ENCODE assay signal across 25 cellular contexts in the genomic region with DNA sequence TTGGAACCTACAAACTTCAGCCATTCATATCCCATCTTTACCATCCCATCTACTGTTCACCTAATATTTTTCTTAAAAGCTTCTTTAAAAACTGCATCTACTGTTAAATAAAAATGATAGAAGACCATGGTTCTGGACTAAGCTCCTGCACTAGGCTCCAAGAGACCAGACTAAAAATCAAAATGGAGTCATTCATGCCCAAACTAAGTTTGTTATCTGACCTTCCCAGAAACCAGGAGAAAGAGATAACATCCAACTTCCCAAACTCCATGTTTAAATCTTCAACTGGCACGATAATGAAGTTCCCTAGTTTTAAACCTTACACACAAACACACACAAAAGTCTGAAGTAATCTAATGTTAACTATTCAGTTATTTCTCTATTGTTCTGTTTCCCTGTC.
"Had no signal": no experiment of that assay in that cellular context is flagged by ENCODE, and none has a peak within 500 bp of the region (broad histone marks: within the 10 kb centered on the region; RNA-seq: fewer than 3 reads in every experiment).

No MANE protein-coding gene starts in this region.

- H3K9me3 Mint-ChIP-seq: naive thymus-derived CD8-positive, alpha-beta T cell; nephron progenitor cell; stimulated activated naive B cell treated with anti-CD40 and anti-IgM and Interleukin-4, amounts not matched to agents 10 μg/mL and 1 μg/mL and 100 μg/mL, for 72 hours; stimulated activated naive CD8-positive, alpha-beta T cell treated with anti-CD3 and anti-CD28 coated beads, Interleukin-15, Interleukin-2, amounts not matched to agents 100 ng/mL and 50 ng/mL, for 24 hours had no signal

- DNase-seq: effector CD8-positive, alpha-beta T cell; foreskin keratinocyte; heart left ventricle; hippocampal formation; left cardiac atrium; left lung; naive thymus-derived CD8-positive, alpha-beta T cell; nephron progenitor cell; right cardiac atrium; spleen; stimulated activated CD4-positive, alpha-beta T cell treated with anti-CD3 and anti-CD28 coated beads, Interleukin-4, amount 100 ng/mL, for 4 hours; stimulated activated naive B cell treated with anti-CD40 and anti-IgM and Interleukin-4, amounts not matched to agents 10 μg/mL and 1 μg/mL and 100 μg/mL, for 72 hours; transverse colon; upper lobe of right lung; uterus had no signal

- H2AFZ ChIP-seq: parathyroid adenoma had no signal

- H3K4me3 Mint-ChIP-seq: naive thymus-derived CD8-positive, alpha-beta T cell; nephron progenitor cell; stimulated activated naive B cell treated with anti-CD40 and anti-IgM and Interleukin-4, amounts not matched to agents 10 μg/mL and 1 μg/mL and 100 μg/mL, for 72 hours; stimulated activated naive CD8-positive, alpha-beta T cell treated with anti-CD3 and anti-CD28 coated beads, Interleukin-15, Interleukin-2, amounts not matched to agents 100 ng/mL and 50 ng/mL, for 24 hours had no signal

- H3K27me3 Mint-ChIP-seq: naive thymus-derived CD8-positive, alpha-beta T cell; stimulated activated naive B cell treated with anti-CD40 and anti-IgM and Interleukin-4, amounts not matched to agents 10 μg/mL and 1 μg/mL and 100 μg/mL, for 72 hours; stimulated activated naive CD8-positive, alpha-beta T cell treated with anti-CD3 and anti-CD28 coated beads, Interleukin-15, Interleukin-2, amounts not matched to agents 100 ng/mL and 50 ng/mL, for 24 hours had no signal

- H3K27me3 ChIP-seq: esophagus muscularis mucosa, foreskin keratinocyte, gastroesophageal sphincter, heart left ventricle, left lung, spleen, suprapubic skin, transverse colon, upper lobe of right lung, uterus had no signal

- H3K4me1 ChIP-seq: foreskin keratinocyte, parathyroid adenoma, prostate gland had no signal

- H3K27ac ChIP-seq: esophagus muscularis mucosa, foreskin keratinocyte, gastroesophageal sphincter, left lung, parathyroid adenoma, prostate gland, skin epidermis, spleen, suprapubic skin, upper lobe of right lung had no signal

- H3K4me3 ChIP-seq: esophagus muscularis mucosa, gastroesophageal sphincter, heart left ventricle, left lung, prostate gland, skin epidermis, spleen, suprapubic skin, transverse colon, upper lobe of right lung, uterus had no signal

- H3K9ac ChIP-seq: parathyroid adenoma had no signal

- H3K9me3 ChIP-seq: esophagus muscularis mucosa, gastroesophageal sphincter, heart left ventricle, left lung, prostate gland, spleen, suprapubic skin, transverse colon, upper lobe of right lung, uterus had no signal

- FAIRE-seq: colon, endothelial cell of umbilical vein, islet of Langerhans had no signal

- ATAC-seq: foreskin keratinocyte; gastroesophageal sphincter; heart left ventricle; left cardiac atrium; left lung; naive thymus-derived CD8-positive, alpha-beta T cell; right cardiac atrium; stimulated activated naive B cell treated with anti-CD40 and anti-IgM and Interleukin-4, amounts not matched to agents 10 μg/mL and 1 μg/mL and 100 μg/mL, for 72 hours; upper lobe of right lung had no signal

- H3K36me3 ChIP-seq: gastroesophageal sphincter, prostate gland, transverse colon, uterus had no signal

- H3K27ac Mint-ChIP-seq: nephron progenitor cell; stimulated activated naive B cell treated with anti-CD40 and anti-IgM and Interleukin-4, amounts not matched to agents 10 μg/mL and 1 μg/mL and 100 μg/mL, for 72 hours; stimulated activated naive CD8-positive, alpha-beta T cell treated with anti-CD3 and anti-CD28 coated beads, Interleukin-15, Interleukin-2, amounts not matched to agents 100 ng/mL and 50 ng/mL, for 24 hours had no signal
